In genomic region chr15:101489633-101490407, GRCh38 we compare ENCODE assay signal across 1 cellular context.
TF ChIP-seq lines count a peak whose summit lies in the region.

Gene PCSK6, minus strand, starts transcription at chr15:101489707. Its CDS starts 37 bp downstream, at chr15:101489670.

TF ChIP-seq in HepG2, 621 proteins besides CTCF, POLR2A, EP300 and RAD21 (continued from another document and continues in another):
- TF ChIP-seq NFAT5 (CRISPR knock-in tag; IDR thresholded peaks at IDR 0.05) (no peak), ZNF143 (CRISPR knock-in tag; IDR thresholded peaks at IDR 0.05) (no peak), ZNF772 (CRISPR knock-in tag; IDR thresholded peaks at IDR 0.05) (peak; percentile 7; the same call in 1 of the 2 replicates), ZNF703 (CRISPR knock-in tag; IDR thresholded peaks at IDR 0.05; ENCODE audit: borderline replicate concordance) (no peak), AGO2 (optimal IDR thresholded peaks at IDR 0.05; ENCODE audit: low read depth, low read length) (peak; percentile 93), UBTF (CRISPR knock-in tag; IDR thresholded peaks at IDR 0.05) (peak; percentile 51; the same call in 1 of the 2 replicates), KLF12 (CRISPR knock-in tag; IDR thresholded peaks at IDR 0.05; ENCODE audit: borderline replicate concordance) (no peak), ZNF431 (CRISPR knock-in tag; IDR thresholded peaks at IDR 0.05; ENCODE audit: borderline replicate concordance, low read depth) (no peak), ZNF609 (CRISPR knock-in tag; IDR thresholded peaks at IDR 0.05; ENCODE audit: borderline replicate concordance) (0 out of 2 replicates have a peak, but pooled peaks have one; percentile 9), CBFB (CRISPR knock-in tag; IDR thresholded peaks at IDR 0.05) (no peak), ATF7-NPFF (CRISPR knock-in tag; IDR thresholded peaks at IDR 0.05; ENCODE audit: low read depth) (no peak), ZFY (CRISPR knock-in tag; IDR thresholded peaks at IDR 0.05) (peak; percentile 30), GPN1 (CRISPR knock-in tag; IDR thresholded peaks at IDR 0.05; ENCODE audit: borderline replicate concordance) (peak; percentile 35; the same call in 1 of the 2 replicates), MED13 (CRISPR knock-in tag; IDR thresholded peaks at IDR 0.05) (no peak), FOXK2 (IDR thresholded peaks at IDR 0.05) (no peak), ZNF598 (CRISPR knock-in tag; IDR thresholded peaks at IDR 0.05; ENCODE audit: borderline replicate concordance) (no peak), ARID4A (CRISPR knock-in tag; IDR thresholded peaks at IDR 0.05; ENCODE audit: borderline replicate concordance) (0 out of 2 replicates have a peak, but pooled peaks have one; percentile 35), DPF2 (CRISPR knock-in tag; IDR thresholded peaks at IDR 0.05; ENCODE audit: borderline replicate concordance, low read depth) (no peak), ZNF552 (CRISPR knock-in tag; IDR thresholded peaks at IDR 0.05; ENCODE audit: borderline replicate concordance) (no peak), ZBTB33 (CRISPR knock-in tag; IDR thresholded peaks at IDR 0.05) (peak; percentile 86), HNRNPLL (IDR thresholded peaks at IDR 0.05; ENCODE audit: low read depth, low read length, poor library complexity, severe bottlenecking) (peak; percentile 32), SAP130 (CRISPR knock-in tag; IDR thresholded peaks at IDR 0.05; ENCODE audit: low read depth) (0 out of 2 replicates have a peak, but pooled peaks have one; percentile 8), ELF3 (CRISPR knock-in tag; IDR thresholded peaks at IDR 0.05) (no peak), ARNT (IDR thresholded peaks at IDR 0.05) (no peak), MXD4 (CRISPR knock-in tag; IDR thresholded peaks at IDR 0.05) (no peak), TFDP1 (CRISPR knock-in tag; IDR thresholded peaks at IDR 0.05; ENCODE audit: borderline replicate concordance) (no peak), TEAD3 (CRISPR knock-in tag; optimal IDR thresholded peaks at IDR 0.05; ENCODE audit: borderline replicate concordance) (no peak), REXO4 (CRISPR knock-in tag; IDR thresholded peaks at IDR 0.05; ENCODE audit: borderline replicate concordance) (no peak), HBP1 (CRISPR knock-in tag; IDR thresholded peaks at IDR 0.05; ENCODE audit: low read depth) (no peak), E2F1 (CRISPR knock-in tag; IDR thresholded peaks at IDR 0.05) (no peak), ZNF180 (CRISPR knock-in tag; IDR thresholded peaks at IDR 0.05; ENCODE audit: borderline replicate concordance, low read depth) (no peak), ZNF768 (CRISPR knock-in tag; IDR thresholded peaks at IDR 0.05) (0 out of 2 replicates have a peak, but pooled peaks have one; percentile 24), ZNF670 (CRISPR knock-in tag; IDR thresholded peaks at IDR 0.05; ENCODE audit: borderline replicate concordance) (no peak), SUZ12 (IDR thresholded peaks at IDR 0.05; ENCODE audit: low read depth, low read length) (no peak)
